8 cellular contexts compared by ENCODE assay signal in the genomic region with DNA sequence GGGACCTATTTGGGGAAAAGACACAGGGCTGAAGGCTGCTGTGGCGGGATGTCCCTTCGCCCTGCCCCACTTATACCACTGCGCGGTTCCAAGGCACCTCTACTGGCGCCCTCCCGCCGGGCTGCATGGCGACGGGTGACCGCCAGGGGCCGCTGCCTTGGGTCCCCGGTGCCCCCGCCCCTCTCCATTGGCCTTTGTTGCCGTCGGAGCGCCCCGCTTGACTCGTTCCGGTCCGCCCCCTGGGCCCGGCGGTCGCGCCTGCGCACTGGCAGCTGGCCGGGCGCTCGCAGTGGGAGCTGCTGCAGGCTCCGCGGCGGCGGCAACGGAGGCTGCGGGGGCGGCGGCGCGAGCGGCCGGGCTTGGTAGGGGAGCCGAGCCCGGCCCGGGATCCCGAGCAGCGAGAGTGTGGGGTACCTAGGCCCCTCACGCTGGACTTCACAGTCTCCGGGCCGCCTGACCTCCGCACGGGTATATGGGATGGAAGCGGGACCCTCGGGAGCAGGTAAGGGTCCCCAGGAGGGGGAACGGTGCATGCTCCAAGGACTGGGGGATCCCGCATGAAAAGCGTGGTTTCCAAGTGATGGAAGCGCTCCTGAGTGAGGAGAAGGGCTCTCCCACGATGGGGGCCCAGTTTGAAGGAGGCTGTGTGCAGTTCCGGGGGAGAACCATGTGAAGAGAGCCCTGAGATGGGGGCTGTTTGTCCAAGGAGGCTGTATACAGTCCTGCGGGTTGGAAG. TPM values are rescaled to one million over a fixed set of nuclear protein-coding genes. Genes with fewer than 3 reads are reported as not detected.
DNase-seq lines count a peak whose midpoint lies in the region; ATAC-seq and TF ChIP-seq lines count a peak whose summit lies in the region.

A gene (plus strand): TSS at position 265 of the 736 bp plus-strand sequence. CDS start 213 bp downstream, at position 478.

- TF ChIP-seq EP300 in upper lobe of left lung (IDR thresholded peaks at IDR 0.05): no peak

- H3K4me3 ChIP-seq in heart right ventricle (peak within 1 kb of the TSS; percentile 90 to 100 (median 98)), upper lobe of left lung (peak within 1 kb of the TSS; percentile 77 to 98 (median 96))

- in situ Hi-C loops in GM13977 (cut with MboI; ENCODE audit: low pct_unique_long_range_greater_than_20kb, low sequenced_read_pairs, unreplicated experiment): no loop called here

- H3K27ac ChIP-seq in heart right ventricle: peak within 1 kb of the TSS in 9 of 10 donors; percentile 78 to 91 (median 84)
- H3K27ac ChIP-seq in upper lobe of left lung: peak within 1 kb of the TSS; percentile 54 to 93 (median 82)

- DNase-seq in GM13977 (ENCODE audit: low spot score) (peak; percentile 100), NCI-H146 treated with DMSO at 0.1 percent for 48 hours (lab: John Stamatoyannopoulos, UW; ENCODE audit: unreplicated experiment) (peak; percentile 47), T-helper 1 cell (peak; percentile 95 to 98 (median 95)), amniotic epithelial cell (ENCODE audit: low read depth) (peak; percentile 81), heart right ventricle (peak; percentile 94 to 97), posterior vena cava (ENCODE audit: low spot score) (peak; percentile 98), upper lobe of left lung (peak; percentile 97 to 99)

- H3K36me3 ChIP-seq in heart right ventricle (peaks cover 0 to under 1% (median 0%) of the 10 kb centered on the region in 9 donors), upper lobe of left lung (no peaks in the 10 kb centered on the region)

- ATAC-seq in HG02884 (IDR thresholded peaks at IDR 0.05; ENCODE audit: unreplicated experiment) (peak; percentile 82), heart right ventricle (peak; percentile 95 to 99 (median 97)), upper lobe of left lung (ENCODE audit: low FRiP score in 2 of 2) (peak; percentile 97 to 98)

- 0 to 1% methylated on average over 58 to 59 of the region's 59 CpGs for WGBS in heart right ventricle, 2 donors
- 0 to 2% methylated on average over 13 to 26 of the region's 59 CpGs for WGBS in upper lobe of left lung, 2 donors

- no peaks in the 10 kb centered on the region for H3K27me3 ChIP-seq in heart right ventricle
- H3K27me3 ChIP-seq in upper lobe of left lung: no peaks in the 10 kb centered on the region

- TF ChIP-seq CTCF in GM13977 (IDR thresholded peaks at IDR 0.05; ENCODE audit: extremely low read depth, insufficient read depth, missing control alignments) (peak; percentile 98), heart right ventricle (IDR thresholded peaks at IDR 0.05) (peak; percentile 93 to 99 (median 98)), upper lobe of left lung (IDR thresholded peaks at IDR 0.05) (peak; percentile 97 to 99 (median 99))

- no peaks in the 10 kb centered on the region for H3K9me3 ChIP-seq in heart right ventricle
- H3K9me3 ChIP-seq in upper lobe of left lung: no peaks in the 10 kb centered on the region

- intact Hi-C loops in heart right ventricle (cut with DNase I) (loop anchor here in 3 of 10 donors (1.0 to 10.0 kb wide), 3 partner anchors 44 to 202 kb away; a partner anchor contains a TSS), posterior vena cava (cut with DNase I) (loop anchor here in 1 of 2 donors (10.0 kb wide), 1 partner anchor 92 kb away; no protein-coding TSS in a partner anchor)

- peak in 3 of 4 donors; percentile 57 to 94 (median 86) for TF ChIP-seq POLR2A in upper lobe of left lung (IDR thresholded peaks at IDR 0.05)

- H3K4me1 ChIP-seq in heart right ventricle (peaks cover 2 to 52% (median 36%) of the 10 kb centered on the region in 9 donors), upper lobe of left lung (peaks cover 30 to 53% (median 36%) of the 10 kb centered on the region in 4 donors)

RNA-seq across cellular contexts. Expression of the gene that starts here (rescaled TPM):
- total RNA-seq in heart right ventricle: 10 to 100 TPM; 19.5 to 26.5 (median 22.5) TPM
- polyA plus RNA-seq in heart right ventricle: 1 to 10 TPM; 1.9 to 3.1 TPM
- 10 to 100 TPM; 25.3 to 27.9 TPM for total RNA-seq in posterior vena cava
- 10 to 100 TPM; 11.4 to 26.8 (median 22.9) TPM for total RNA-seq in upper lobe of left lung

Comparison
In these comparisons a context has a peak if more than half of its experiments do, and no peak if none do; other contexts are left out.
1. Peak in every context shown above with its lines: DNase-seq, ATAC-seq, H3K4me3 ChIP-seq and H3K27ac ChIP-seq.
2. DNase-seq: peak in every context shown above with its lines; median percentile 100 in GM13977; 98 in posterior vena cava; 98 in upper lobe of left lung; 96 in heart right ventricle; 95 in T-helper 1 cell; 81 in amniotic epithelial cell; 47 in NCI-H146 treated with DMSO at 0.1 percent for 48 hours.